Comparison of ENCODE assay signal across 25 cellular contexts in the genomic region with DNA sequence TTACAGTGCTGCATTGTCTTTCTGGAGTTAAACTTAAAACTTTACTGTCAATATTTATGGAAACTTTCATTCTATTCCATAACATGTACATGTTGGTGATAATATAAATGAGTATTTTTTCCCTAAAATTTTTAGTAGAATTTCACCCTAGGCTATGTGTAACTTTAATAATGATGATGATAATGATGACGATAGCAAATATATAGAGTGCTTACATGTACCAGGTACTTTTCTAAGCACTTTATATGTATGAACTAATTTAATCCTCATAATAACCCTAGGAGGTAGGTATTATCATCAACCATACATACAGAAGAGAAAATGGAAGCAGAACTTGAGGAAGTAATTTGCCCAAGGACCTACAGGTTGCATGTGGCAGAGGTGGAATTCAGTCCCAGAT.
"Had no signal": no experiment of that assay in that cellular context is flagged by ENCODE, and none has a peak within 500 bp of the region (broad histone marks: within the 10 kb centered on the region; RNA-seq: fewer than 3 reads in every experiment).

No MANE protein-coding gene starts in this region.

- ATAC-seq: stimulated activated effector memory CD8-positive, alpha-beta T cell treated with anti-CD3 and anti-CD28 coated beads, Interleukin-12 subunit alpha, Interleukin-12 subunit beta, amount 100 ng/mL, for 72 hours; stimulated activated naive B cell treated with anti-CD40 and anti-IgM and Interleukin-4, amounts not matched to agents 10 μg/mL and 1 μg/mL and 100 μg/mL, for 72 hours; stimulated activated naive CD8-positive, alpha-beta T cell treated with anti-CD3 and anti-CD28 coated beads, Interleukin-15, amount 100 ng/mL, for 72 hours; stimulated activated naive CD8-positive, alpha-beta T cell treated with anti-CD3 and anti-CD28 coated beads, Interleukin-15, Interleukin-2, amounts not matched to agents 100 U/mL and 50 U/mL, for 24 hours; upper lobe of right lung had no signal

- H3K36me3 ChIP-seq: stomach, suprapubic skin, thoracic aorta, thyroid gland, tibial artery, tibial nerve, transverse colon, upper lobe of left lung, upper lobe of right lung, uterus had no signal

- H3K27ac ChIP-seq: stomach, suprapubic skin, testis, thoracic aorta, thyroid gland, tibial artery, tibial nerve, transverse colon, upper lobe of left lung, upper lobe of right lung, uterus had no signal

- FAIRE-seq: urothelium cell line had no signal

- H3K9me3 ChIP-seq: stomach, testis, thoracic aorta, thyroid gland, tibial artery, tibial nerve, transverse colon, upper lobe of left lung, upper lobe of right lung, uterus had no signal

- H3K4me3 ChIP-seq: stomach, suprapubic skin, testis, thoracic aorta, thyroid gland, tibial artery, tibial nerve, transverse colon, upper lobe of left lung, upper lobe of right lung, uterus had no signal

- H3K27me3 ChIP-seq: stomach, suprapubic skin, testis, thyroid gland, tibial artery, tibial nerve, transverse colon, upper lobe of left lung, upper lobe of right lung, uterus had no signal

- H3K4me1 ChIP-seq: stomach, suprapubic skin, testis, thyroid gland, tibial artery, tibial nerve, transverse colon, upper lobe of left lung, upper lobe of right lung, uterus had no signal

- DNase-seq: stimulated activated CD4-positive, alpha-beta T cell treated with anti-CD3 and anti-CD28 coated beads, Interleukin-2, amount 100 ng/mL, for 48 hours; stimulated activated CD4-positive, alpha-beta T cell treated with anti-CD3 and anti-CD28 coated beads, Interleukin-4, amount 100 ng/mL, for 1 hour; stimulated activated CD4-positive, alpha-beta T cell treated with anti-CD3 and anti-CD28 coated beads, Interleukin-4, amount 100 ng/mL, for 24 hours; stimulated activated CD4-positive, alpha-beta T cell treated with anti-CD3 and anti-CD28 coated beads, Interleukin-4, amount 100 ng/mL, for 4 hours; stimulated activated CD8-positive, alpha-beta memory T cell treated with anti-CD3 and anti-CD28 coated beads, Interleukin-4, amount 100 ng/mL, for 48 hours; stimulated activated naive B cell treated with anti-CD40 and anti-IgM and Interleukin-4, amounts not matched to agents 10 μg/mL and 1 μg/mL and 100 μg/mL, for 72 hours; stimulated activated naive CD4-positive, alpha-beta T cell; stimulated activated naive CD4-positive, alpha-beta T cell treated with Interleukin-2 at 50 U/mL for 16 hours; stimulated activated naive CD8-positive, alpha-beta T cell treated with anti-CD3 and anti-CD28 coated beads, Interleukin-15, amount 100 ng/mL, for 72 hours; stimulated activated naive CD8-positive, alpha-beta T cell treated with anti-CD3 and anti-CD28 coated beads, Interleukin-15, Interleukin-2, amounts not matched to agents 100 U/mL and 50 U/mL, for 24 hours; stomach; substantia nigra; testis; thyroid gland; tibial artery; transverse colon; trophoblast cell; upper lobe of left lung; upper lobe of right lung; uterus had no signal
